1 cellular context compared by ENCODE assay signal in the genomic region with DNA sequence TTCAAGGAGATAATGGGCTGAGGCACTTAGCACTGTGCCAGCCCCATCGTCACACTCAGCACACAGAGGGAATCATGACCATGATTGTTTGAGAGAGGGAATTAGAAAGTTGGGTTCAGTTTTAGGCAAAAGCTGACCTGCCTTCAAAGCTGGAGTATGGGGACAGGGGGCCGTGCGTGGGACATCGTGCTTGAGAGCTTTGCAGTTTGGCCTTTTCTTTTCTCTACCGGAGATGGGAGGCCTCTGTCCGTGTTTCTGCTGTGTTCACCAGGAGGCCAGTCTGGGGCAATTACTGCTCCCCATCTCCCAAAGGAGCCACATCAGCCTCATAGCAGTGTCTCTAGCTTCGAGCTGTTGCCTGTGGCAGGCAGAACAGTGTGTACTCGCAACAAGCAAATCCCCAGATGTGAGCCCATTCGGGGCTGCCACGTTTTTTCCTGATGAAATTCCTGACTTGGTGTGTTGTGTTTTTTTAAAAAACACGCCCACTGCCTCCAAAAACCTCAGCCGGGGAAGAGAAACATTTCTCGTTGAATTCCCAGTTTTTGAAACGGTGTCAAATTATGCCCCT.
TF ChIP-seq lines count a peak whose summit lies in the region.

No MANE protein-coding gene starts in this region.

TF ChIP-seq in IMR-90, 13 proteins besides CTCF, POLR2A, EP300 and RAD21:
- no peak for TF ChIP-seq RFX5 (IDR thresholded peaks at IDR 0.05; ENCODE audit: low read depth, low read length)
- TF ChIP-seq RCOR1 (IDR thresholded peaks at IDR 0.05; ENCODE audit: insufficient replicate concordance, low read length) = no peak
- no peak for TF ChIP-seq MAZ (IDR thresholded peaks at IDR 0.05; ENCODE audit: borderline replicate concordance, low read depth, low read length)
- TF ChIP-seq MXI1 (IDR thresholded peaks at IDR 0.05; ENCODE audit: borderline replicate concordance, low read depth, low read length) = no peak
- TF ChIP-seq, protein P1, sequence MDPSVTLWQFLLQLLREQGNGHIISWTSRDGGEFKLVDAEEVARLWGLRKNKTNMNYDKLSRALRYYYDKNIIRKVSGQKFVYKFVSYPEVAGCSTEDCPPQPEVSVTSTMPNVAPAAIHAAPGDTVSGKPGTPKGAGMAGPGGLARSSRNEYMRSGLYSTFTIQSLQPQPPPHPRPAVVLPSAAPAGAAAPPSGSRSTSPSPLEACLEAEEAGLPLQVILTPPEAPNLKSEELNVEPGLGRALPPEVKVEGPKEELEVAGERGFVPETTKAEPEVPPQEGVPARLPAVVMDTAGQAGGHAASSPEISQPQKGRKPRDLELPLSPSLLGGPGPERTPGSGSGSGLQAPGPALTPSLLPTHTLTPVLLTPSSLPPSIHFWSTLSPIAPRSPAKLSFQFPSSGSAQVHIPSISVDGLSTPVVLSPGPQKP (IDR thresholded peaks at IDR 0.05; ENCODE audit: borderline replicate concordance, low read depth, low read length) = no peak
- no peak for TF ChIP-seq CHD1 (IDR thresholded peaks at IDR 0.05; ENCODE audit: low read depth, low read length)
TF ChIP-seq in IMR-90: peak in this region for 0.
